ENCODE assay signal across 29 cellular contexts in genomic region chr10:131027256-131027655, GRCh38.
"Had no signal": no experiment of that assay in that cellular context is flagged by ENCODE, and none has a peak within 500 bp of the region (broad histone marks: within the 10 kb centered on the region; RNA-seq: fewer than 3 reads in every experiment).

No MANE protein-coding gene starts in this region.

- H3K9me3 ChIP-seq: ovary, psoas muscle, right lobe of liver, stomach, thoracic aorta, thyroid gland, tibial nerve, upper lobe of left lung, uterus had no signal

- H3K4me3 ChIP-seq: neural progenitor cell, ovary, psoas muscle, right lobe of liver, skin epidermis, smooth muscle cell, stomach, thoracic aorta, thyroid gland, tibial nerve, upper lobe of left lung, uterus had no signal

- H3K27me3 Mint-ChIP-seq: stimulated activated naive CD8-positive, alpha-beta T cell treated with anti-CD3 and anti-CD28 coated beads, Interleukin-15, Interleukin-2, amounts not matched to agents 100 ng/mL and 50 ng/mL, for 24 hours had no signal

- H3K4me1 Mint-ChIP-seq: natural killer cell; nephron; neural progenitor cell; stimulated activated effector memory CD8-positive, alpha-beta T cell treated with anti-CD3 and anti-CD28 coated beads, Interleukin-12 subunit alpha, Interleukin-12 subunit beta, amount 100 ng/mL, for 72 hours; stimulated activated naive B cell treated with anti-CD40 and anti-IgM and Interleukin-4, amounts not matched to agents 10 μg/mL and 1 μg/mL and 100 μg/mL, for 72 hours had no signal

- H3K27ac Mint-ChIP-seq: natural killer cell; nephron; neural progenitor cell; progenitor cell of endocrine pancreas; stimulated activated effector memory CD8-positive, alpha-beta T cell treated with anti-CD3 and anti-CD28 coated beads, Interleukin-12 subunit alpha, Interleukin-12 subunit beta, amount 100 ng/mL, for 72 hours; stimulated activated naive B cell treated with anti-CD40 and anti-IgM and Interleukin-4, amounts not matched to agents 10 μg/mL and 1 μg/mL and 100 μg/mL, for 72 hours; stimulated activated naive CD8-positive, alpha-beta T cell treated with anti-CD3 and anti-CD28 coated beads, Interleukin-15, Interleukin-2, amounts not matched to agents 100 ng/mL and 50 ng/mL, for 24 hours had no signal

- H3K4me3 Mint-ChIP-seq: naive thymus-derived CD4-positive, alpha-beta T cell; natural killer cell; nephron; neural progenitor cell; stimulated activated effector memory CD8-positive, alpha-beta T cell treated with anti-CD3 and anti-CD28 coated beads, Interleukin-12 subunit alpha, Interleukin-12 subunit beta, amount 100 ng/mL, for 72 hours; stimulated activated naive B cell treated with anti-CD40 and anti-IgM and Interleukin-4, amounts not matched to agents 10 μg/mL and 1 μg/mL and 100 μg/mL, for 72 hours; stimulated activated naive CD8-positive, alpha-beta T cell treated with anti-CD3 and anti-CD28 coated beads, Interleukin-15, Interleukin-2, amounts not matched to agents 100 ng/mL and 50 ng/mL, for 24 hours had no signal

- H3K4me1 ChIP-seq: neural progenitor cell, parathyroid adenoma, psoas muscle, right lobe of liver, stomach, thyroid gland, tibial nerve, upper lobe of left lung, uterus had no signal

- H3K36me3 Mint-ChIP-seq: naive thymus-derived CD4-positive, alpha-beta T cell; natural killer cell; neural progenitor cell; stimulated activated effector memory CD8-positive, alpha-beta T cell treated with anti-CD3 and anti-CD28 coated beads, Interleukin-12 subunit alpha, Interleukin-12 subunit beta, amount 100 ng/mL, for 72 hours; stimulated activated naive B cell treated with anti-CD40 and anti-IgM and Interleukin-4, amounts not matched to agents 10 μg/mL and 1 μg/mL and 100 μg/mL, for 72 hours had no signal

- H3K27ac ChIP-seq: neural progenitor cell, ovary, parathyroid adenoma, psoas muscle, right lobe of liver, skin epidermis, stomach, thoracic aorta, thyroid gland, tibial nerve, upper lobe of left lung, uterus had no signal

- DNase-seq: naive thymus-derived CD4-positive, alpha-beta T cell; natural killer cell; occipital lobe; ovary; posterior cingulate gyrus; psoas muscle; right cardiac atrium; stimulated activated CD4-positive, alpha-beta T cell treated with anti-CD3 and anti-CD28 coated beads, Interleukin-15, amount 100 ng/mL, for 24 hours; stimulated activated CD4-positive, alpha-beta T cell treated with anti-CD3 and anti-CD28 coated beads, Interleukin-2, amount 100 ng/mL, for 24 hours; stimulated activated CD4-positive, alpha-beta T cell treated with anti-CD3 and anti-CD28 coated beads, Interleukin-2, amount 100 ng/mL, for 48 hours; stimulated activated CD4-positive, alpha-beta T cell treated with anti-CD3 and anti-CD28 coated beads, Interleukin-4, amount 100 ng/mL, for 24 hours; stimulated activated naive B cell treated with anti-CD40 and anti-IgM and Interleukin-4, amounts not matched to agents 10 μg/mL and 1 μg/mL and 100 μg/mL, for 72 hours; stimulated activated naive CD4-positive, alpha-beta T cell treated with Interleukin-2 at 50 U/mL for 16 hours; stomach; thyroid gland; trophoblast cell; upper lobe of left lung; uterus had no signal

- ATAC-seq: naive thymus-derived CD4-positive, alpha-beta T cell; natural killer cell; psoas muscle; right cardiac atrium; right lobe of liver; stimulated activated effector memory CD8-positive, alpha-beta T cell treated with anti-CD3 and anti-CD28 coated beads, Interleukin-12 subunit alpha, Interleukin-12 subunit beta, amount 100 ng/mL, for 72 hours; stimulated activated naive B cell treated with anti-CD40 and anti-IgM and Interleukin-4, amounts not matched to agents 10 μg/mL and 1 μg/mL and 100 μg/mL, for 72 hours had no signal

- H3K9me3 Mint-ChIP-seq: natural killer cell; neural progenitor cell; stimulated activated effector memory CD8-positive, alpha-beta T cell treated with anti-CD3 and anti-CD28 coated beads, Interleukin-12 subunit alpha, Interleukin-12 subunit beta, amount 100 ng/mL, for 72 hours; stimulated activated naive B cell treated with anti-CD40 and anti-IgM and Interleukin-4, amounts not matched to agents 10 μg/mL and 1 μg/mL and 100 μg/mL, for 72 hours; stimulated activated naive CD8-positive, alpha-beta T cell treated with anti-CD3 and anti-CD28 coated beads, Interleukin-15, Interleukin-2, amounts not matched to agents 100 ng/mL and 50 ng/mL, for 24 hours had no signal

- H3K36me3 ChIP-seq: neural progenitor cell, ovary, right lobe of liver, stomach, thoracic aorta, thyroid gland, tibial nerve, upper lobe of left lung, uterus had no signal

- H3K27me3 ChIP-seq: neural progenitor cell, ovary, right lobe of liver, thyroid gland, tibial nerve, upper lobe of left lung, uterus had no signal
